ENCODE assay signal across 9 cellular contexts in the genomic region with DNA sequence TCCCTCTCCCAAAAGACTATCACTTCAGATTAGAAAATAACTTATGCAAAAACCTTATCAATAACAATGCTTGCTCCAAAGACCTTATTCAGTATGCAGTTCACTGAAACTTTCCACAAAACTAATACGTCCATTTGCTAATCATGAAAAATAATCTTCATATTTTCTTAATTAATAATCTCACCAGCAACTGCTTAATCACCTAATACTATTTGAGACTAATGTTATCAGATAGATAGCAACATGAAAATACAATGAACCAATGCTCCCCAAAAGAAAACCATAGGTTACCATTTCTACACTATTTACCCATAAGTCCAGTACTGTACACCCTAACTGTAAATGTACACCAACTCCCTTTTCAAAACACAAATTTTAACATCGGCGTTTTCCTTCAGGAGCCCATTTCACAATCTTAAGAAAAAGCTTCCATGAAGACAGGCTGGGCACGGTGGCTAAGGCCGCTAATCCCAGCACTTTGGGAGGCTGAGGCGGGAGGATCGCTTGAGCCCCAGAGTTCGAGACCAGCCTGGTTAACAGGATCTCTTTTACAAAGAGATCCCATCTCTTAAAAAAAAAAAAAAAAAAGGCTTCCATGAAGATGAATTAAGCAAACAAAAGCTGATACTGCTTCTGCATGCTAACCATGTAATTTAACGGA. TPM values are rescaled to one million over a fixed set of nuclear protein-coding genes. Genes with fewer than 3 reads are reported as not detected.
DNase-seq lines count a peak whose midpoint lies in the region; ATAC-seq, FAIRE-seq and TF ChIP-seq lines count a peak whose summit lies in the region.
"Had no signal": no experiment of that assay in that cellular context is flagged by ENCODE, and none has a peak within 500 bp of the region (broad histone marks: within the 10 kb centered on the region; RNA-seq: fewer than 3 reads in every experiment).

No MANE protein-coding gene starts in this region.

- 20 to 26% methylated on average over 9 of the region's 9 CpGs for WGBS in pancreas, 2 donors

- intact Hi-C loops in endothelial cell of umbilical vein (cut with micrococcal nuclease) = loop anchor here (5.0 kb wide), 1 partner anchor 42 kb away; no protein-coding TSS in a partner anchor
- intact Hi-C loops in pancreas (cut with DNase I) = loop anchor here in 1 of 3 donors (10.0 kb wide), 1 partner anchor 104 kb away; no protein-coding TSS in a partner anchor
- intact Hi-C loops in left colon (cut with DNase I, micrococcal nuclease) = no loop called here

- H3K9ac ChIP-seq in ES-I3 (ENCODE audit: low read depth, low read length) (peak overlapping the region; percentile 97), OCI-LY3 (ENCODE audit: low read length) (peak overlapping the region; percentile 92), endothelial cell of umbilical vein (replicated peaks; ENCODE audit: extremely low read depth, insufficient read depth, low read length) (peak overlapping the region; percentile 96)

- TF ChIP-seq CTCF in OCI-LY3 (IDR thresholded peaks at IDR 0.05; ENCODE audit: low read depth, low read length) (no peak), endothelial cell of umbilical vein (IDR thresholded peaks at IDR 0.05; ENCODE audit: extremely low read depth in 1 of 2, insufficient read depth in 1 of 2, low read depth in 1 of 2, low read length in 2 of 2) (no peak), pancreas (IDR thresholded peaks at IDR 0.05) (no peak)

- H3K27ac ChIP-seq in OCI-LY3 (ENCODE audit: low read length) (peak overlapping the region; percentile 65), endothelial cell of umbilical vein (ENCODE audit: insufficient read depth, low read depth, low read length) (peak overlapping the region; percentile 83), pancreas (peak overlapping the region in 2 of 4 donors; percentile 24 to 67)

- no peak for TF ChIP-seq POLR2A in endothelial cell of umbilical vein (IDR thresholded peaks at IDR 0.05; ENCODE audit: low read depth, low read length)

- H3K4me3 ChIP-seq in OCI-LY3 (ENCODE audit: low read length) (peak overlapping the region; percentile 93), endothelial cell of umbilical vein (replicated peaks in 1 of 3; ENCODE audit: insufficient read depth in 1 of 3, low read depth in 1 of 3, low read length in 3 of 3) (peak overlapping the region; percentile 79 to 99 (median 99)), pancreas (peak overlapping the region; percentile 60 to 93 (median 70))

- peak; percentile 23 for DNase-seq in endothelial cell of umbilical vein (ENCODE audit: low read depth, low spot score)
- DNase-seq in pancreas = peak in 1 of 6 donors; percentile 15
- no peak for DNase-seq in kidney glomerular epithelial cell (lab: John Stamatoyannopoulos, UW)
- no peak for DNase-seq in stimulated activated CD4-positive, alpha-beta T cell treated with anti-CD3 and anti-CD28 coated beads, Interleukin-4, amount 100 ng/mL, for 1 hour
- no peak for DNase-seq in left colon

- H3K79me2 ChIP-seq in OCI-LY3 (ENCODE audit: low read length) (peaks cover 72% of the 10 kb centered on the region), endothelial cell of umbilical vein (ENCODE audit: control insufficient read depth, insufficient read depth, low read length) (peaks cover 62% of the 10 kb centered on the region)

- FAIRE-seq in endothelial cell of umbilical vein (lab: Jason Lieb, UNC) (no peak), pancreas (lab: Jason Lieb, UNC) (no peak)

- H3K27me3 ChIP-seq in OCI-LY3 (ENCODE audit: low read depth, low read length) (no peaks in the 10 kb centered on the region), endothelial cell of umbilical vein (ENCODE audit: control insufficient read depth in 2 of 2, insufficient read depth in 2 of 2, low read length in 2 of 2) (no peaks in the 10 kb centered on the region), pancreas (no peaks in the 10 kb centered on the region)

- TSS peak; percentile 26 for BruUV-seq in endothelial cell of umbilical vein (replicated peaks; lab: Mats Ljungman, UMichigan)

- no peaks in the 10 kb centered on the region for H3K9me3 ChIP-seq in ES-I3 (ENCODE audit: control insufficient read depth, insufficient read depth, low read length)
- no peaks in the 10 kb centered on the region for H3K9me3 ChIP-seq in OCI-LY3 (ENCODE audit: insufficient read depth, low read length)
- H3K9me3 ChIP-seq in endothelial cell of umbilical vein (replicated peaks; ENCODE audit: control insufficient read depth, insufficient read depth, low read length) = no peaks in the 10 kb centered on the region
- H3K9me3 ChIP-seq in pancreas = no peaks in the 10 kb centered on the region

- H3K4me2 ChIP-seq in OCI-LY3 (ENCODE audit: low read length) = peak overlapping the region; percentile 85
- peak overlapping the region; percentile 97 for H3K4me2 ChIP-seq in endothelial cell of umbilical vein (ENCODE audit: insufficient read depth, low read length)

- POLR2A ChIA-PET in endothelial cell of umbilical vein (lab: Charles Lee) = no interaction called here

- peaks cover 13% of the 10 kb centered on the region for H3K4me1 ChIP-seq in ES-I3 (ENCODE audit: insufficient read depth, low read length)
- peaks cover 22% of the 10 kb centered on the region for H3K4me1 ChIP-seq in OCI-LY3 (ENCODE audit: low read length)
- peaks cover 22% of the 10 kb centered on the region for H3K4me1 ChIP-seq in endothelial cell of umbilical vein (ENCODE audit: control insufficient read depth, extremely low read depth, insufficient read depth, low read length)
- H3K4me1 ChIP-seq in pancreas = peaks cover 11 to 20% (median 19%) of the 10 kb centered on the region in 3 donors

- H2AFZ ChIP-seq in OCI-LY3 (ENCODE audit: low read depth, low read length) (no peak overlapping the region), endothelial cell of umbilical vein (ENCODE audit: low read depth, low read length) (no peak overlapping the region)

- dilution Hi-C loops in endothelial cell of umbilical vein (cut with MboI; ENCODE audit: extremely low pct_ligation_motif_present, low sequenced_read_pairs) = no loop called here

- H4K20me1 ChIP-seq in OCI-LY3 (ENCODE audit: insufficient read depth, low read length) (peaks cover 55% of the 10 kb centered on the region), endothelial cell of umbilical vein (replicated peaks; ENCODE audit: control insufficient read depth, extremely low read depth, insufficient read depth, low read length) (peaks cover 15% of the 10 kb centered on the region)

- no peaks in the 10 kb centered on the region for H3K36me3 ChIP-seq in ES-I3 (ENCODE audit: insufficient read depth, low read length)
- peaks cover 15% of the 10 kb centered on the region for H3K36me3 ChIP-seq in OCI-LY3 (replicated peaks; ENCODE audit: low read depth, low read length)
- no peaks in the 10 kb centered on the region for H3K36me3 ChIP-seq in endothelial cell of umbilical vein (ENCODE audit: control insufficient read depth in 2 of 2, extremely low read depth in 1 of 2, insufficient read depth in 2 of 2, low read length in 2 of 2)
- no peaks in the 10 kb centered on the region for H3K36me3 ChIP-seq in pancreas

- CTCF ChIA-PET in endothelial cell of umbilical vein (lab: Charles Lee) = interaction anchor here (1.4 kb wide), 1 partner anchor 31 kb away, joined by 4 read pairs; no protein-coding TSS in a partner anchor

- H3K9me1 ChIP-seq in endothelial cell of umbilical vein (replicated peaks; ENCODE audit: control insufficient read depth, extremely low read depth, insufficient read depth, low read length) = no peaks in the 10 kb centered on the region

- ATAC-seq in pancreas (no peak), left colon (no peak), HG03280 (IDR thresholded peaks at IDR 0.05; ENCODE audit: unreplicated experiment) (no peak)

TF ChIP-seq in endothelial cell of umbilical vein, 7 proteins besides CTCF, POLR2A, EP300 and RAD21:
- no peak for TF ChIP-seq FOS (IDR thresholded peaks at IDR 0.05; ENCODE audit: borderline replicate concordance, insufficient read depth, low read length)
- no peak for TF ChIP-seq MYC (IDR thresholded peaks at IDR 0.05; ENCODE audit: low read depth, low read length)

RNA-seq across cellular contexts. Expression of a gene that starts 1.7 kb away (rescaled TPM):
- total RNA-seq in endothelial cell of umbilical vein (519 and 529 TPM in 2 replicates), pancreas (100 to 1,000 TPM in 2 of 6 donors, 10 to 100 TPM in 4; 75.4 to 160 (median 97.5) TPM), left colon (100 to 1,000 TPM; 308 to 326 TPM)
- polyA plus RNA-seq in endothelial cell of umbilical vein (460 and 501 TPM in 2 replicates), pancreas (10 to 100 TPM; 42.3 to 71.1 TPM)
- 434 and 501 TPM in 2 replicates for polyA plus RNA-seq in endothelial cell of umbilical vein (2011; cell fraction: cytosol; rRNA removed)
- 332 and 347 TPM in 2 replicates for polyA plus RNA-seq in endothelial cell of umbilical vein (2011; cell fraction: nucleus; rRNA removed)
- polyA plus RNA-seq in endothelial cell of umbilical vein (2012) = 344 and 385 TPM in 2 replicates
- 661 and 736 TPM in 2 replicates for polyA minus RNA-seq in endothelial cell of umbilical vein
- polyA minus RNA-seq in endothelial cell of umbilical vein (2011; cell fraction: cytosol; rRNA and poly(A)+ RNA removed) = 141 TPM
- polyA minus RNA-seq in endothelial cell of umbilical vein (2011; cell fraction: nucleus; rRNA and poly(A)+ RNA removed) = 164 and 199 TPM in 2 replicates

RNA-seq across cellular contexts. Expression of a gene that starts 25.8 kb away (rescaled TPM):
- total RNA-seq in endothelial cell of umbilical vein (0.44 and 0.85 TPM in 2 replicates), pancreas (1 to 10 TPM in 3 of 6 donors, under 1 TPM in 3; 0.39 to 1.4 (median 0.86) TPM), left colon (under 1 TPM; 0.34 to 0.50 TPM)
- polyA plus RNA-seq in endothelial cell of umbilical vein (0.19 and 0.36 TPM in 2 replicates), pancreas (1 to 10 TPM; 3.6 to 4.4 TPM)
- polyA plus RNA-seq in endothelial cell of umbilical vein (2011; cell fraction: cytosol; rRNA removed) = 0.08 TPM in 1 of 2 replicates, not detected in the other
- polyA plus RNA-seq in endothelial cell of umbilical vein (2011; cell fraction: nucleus; rRNA removed) = 2.7 and 3.1 TPM in 2 replicates
- polyA plus RNA-seq in endothelial cell of umbilical vein (2012) = 0.20 and 0.31 TPM in 2 replicates
- polyA minus RNA-seq in endothelial cell of umbilical vein = not detected in 2 replicates
- polyA minus RNA-seq in endothelial cell of umbilical vein (2011; cell fraction: cytosol; rRNA and poly(A)+ RNA removed) = not detected
- polyA minus RNA-seq in endothelial cell of umbilical vein (2011; cell fraction: nucleus; rRNA and poly(A)+ RNA removed) = not detected in 2 replicates
- total RNA-seq: pulmonary artery endothelial cell had no signal

RNA-seq across cellular contexts. Expression of a gene that starts 29.9 kb away (rescaled TPM):
- total RNA-seq in endothelial cell of umbilical vein (1.2 and 1.6 TPM in 2 replicates), pancreas (10 to 100 TPM; 43.6 to 98.9 (median 78.6) TPM), left colon (1 to 10 TPM; 4.1 to 4.3 TPM)
- polyA plus RNA-seq in endothelial cell of umbilical vein (1.7 and 2.0 TPM in 2 replicates), pancreas (100 to 1,000 TPM in 1 of 2 donors, 10 to 100 TPM in 1; 72.2 to 120 TPM)
- polyA plus RNA-seq in endothelial cell of umbilical vein (2011; cell fraction: cytosol; rRNA removed) = 0.92 and 1.5 TPM in 2 replicates
- 1.1 TPM in 2 replicates for polyA plus RNA-seq in endothelial cell of umbilical vein (2011; cell fraction: nucleus; rRNA removed)
- polyA plus RNA-seq in endothelial cell of umbilical vein (2012) = 0.92 and 0.94 TPM in 2 replicates
- polyA minus RNA-seq in endothelial cell of umbilical vein = 0.51 and 2.6 TPM in 2 replicates
- not detected for polyA minus RNA-seq in endothelial cell of umbilical vein (2011; cell fraction: cytosol; rRNA and poly(A)+ RNA removed)
- 0.38 TPM in 1 of 2 replicates, not detected in the other for polyA minus RNA-seq in endothelial cell of umbilical vein (2011; cell fraction: nucleus; rRNA and poly(A)+ RNA removed)

Comparison
In these comparisons a context has a peak if more than half of its experiments do, and no peak if none do; other contexts are left out.
1. RNA of a gene that starts 29.9 kb away (total RNA-seq): 43.6 to 98.9 TPM in pancreas; 4.1 to 4.3 TPM in left colon and 1.2 to 1.6 TPM in endothelial cell of umbilical vein; every median in the first group is over 4 times any median in the second.
2. Peak in every context shown above with its lines, with median percentiles within 50 percentile points of each other: H3K9ac ChIP-seq and H3K4me3 ChIP-seq.